In the genomic region with DNA sequence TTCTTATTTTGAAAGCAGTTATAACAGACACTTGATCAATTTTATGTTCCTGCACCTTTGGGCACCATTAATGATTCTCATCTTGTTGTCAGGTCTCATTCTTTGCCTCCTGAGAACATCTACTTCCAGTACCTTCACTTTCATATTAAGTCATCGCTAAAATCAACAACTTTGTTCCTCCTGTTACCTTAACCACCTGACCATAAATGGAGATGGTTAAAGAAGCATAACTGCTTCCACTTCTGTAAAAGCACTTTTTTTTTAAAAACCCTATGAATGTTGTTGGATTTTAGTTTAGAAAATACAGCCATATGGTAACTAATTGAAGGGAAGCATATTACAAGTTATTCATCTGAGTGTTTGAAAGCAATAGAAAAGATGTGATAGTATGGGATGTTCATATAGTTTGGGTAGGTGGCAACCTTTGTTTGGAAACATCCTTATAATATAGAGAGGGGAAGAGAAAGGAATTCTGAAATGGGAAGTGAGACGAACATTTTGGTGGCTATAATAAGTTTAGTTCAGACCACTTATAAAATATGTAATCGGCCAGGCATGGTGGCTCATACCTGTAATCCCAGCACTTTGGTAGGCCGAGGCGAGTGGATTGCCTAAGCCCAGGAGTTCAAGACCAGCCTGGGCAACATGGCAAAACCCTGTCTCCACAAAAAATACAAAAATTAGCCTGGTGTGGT, we compare ENCODE assay signal across 10 cellular contexts. TPM values are rescaled to one million over a fixed set of nuclear protein-coding genes. Genes with fewer than 3 reads are reported as not detected.
A peak's percentile ranks its signal among the peaks of the same experiment; 100 is the strongest.
DNase-seq lines count a peak whose midpoint lies in the region; ATAC-seq and TF ChIP-seq lines count a peak whose summit lies in the region.
"Had no signal": no experiment of that assay in that cellular context is flagged by ENCODE, and none has a peak within 500 bp of the region (broad histone marks: within the 10 kb centered on the region; RNA-seq: fewer than 3 reads in every experiment).

No MANE protein-coding gene starts in this region.

- in situ Hi-C loops in G401 (cut with HindIII; ENCODE audit: low sequenced_read_pairs), result no loop called here

- intact Hi-C loops in activated naive CD4-positive, alpha-beta T cell treated with anti-CD3 and anti-CD28 coated beads for 36 hours (cut with micrococcal nuclease), result loop anchor here (1.0 kb wide), 4 partner anchors 55 to 275 kb away; partner anchors contain the start of genes OSTM1 and SNX3

- peak overlapping the region; percentile 87 for H3K27ac Mint-ChIP-seq in activated naive CD4-positive, alpha-beta T cell treated with anti-CD3 and anti-CD28 coated beads for 36 hours
- peak overlapping the region; percentile 98 for H3K27ac Mint-ChIP-seq in stimulated activated naive B cell treated with anti-CD40 and anti-IgM and Interleukin-4, amounts not matched to agents 10 μg/mL and 1 μg/mL and 100 μg/mL, for 72 hours
- no peak overlapping the region for H3K27ac Mint-ChIP-seq in progenitor cell of endocrine pancreas

- CTCF ChIA-PET in activated naive CD4-positive, alpha-beta T cell treated with anti-CD3 and anti-CD28 coated beads for 36 hours (lab: Charles Lee), result interaction anchor here (0.7 kb wide), 1 partner anchor 54 kb away, joined by 3 read pairs; the partner anchor contains the start of gene AFG1L

- no peaks in the 10 kb centered on the region for H3K9me3 Mint-ChIP-seq in activated naive CD4-positive, alpha-beta T cell treated with anti-CD3 and anti-CD28 coated beads for 36 hours
- H3K9me3 Mint-ChIP-seq in stimulated activated naive B cell treated with anti-CD40 and anti-IgM and Interleukin-4, amounts not matched to agents 10 μg/mL and 1 μg/mL and 100 μg/mL, for 72 hours, result peaks cover 0 to 4% of the 10 kb centered on the region in 2 donors
- no peaks in the 10 kb centered on the region for H3K9me3 Mint-ChIP-seq in progenitor cell of endocrine pancreas (ENCODE audit: low read depth)

- peaks cover 10% of the 10 kb centered on the region for H3K4me1 Mint-ChIP-seq in activated naive CD4-positive, alpha-beta T cell treated with anti-CD3 and anti-CD28 coated beads for 36 hours (ENCODE audit: low read depth)
- peaks cover 14 to 16% of the 10 kb centered on the region in 2 donors for H3K4me1 Mint-ChIP-seq in stimulated activated naive B cell treated with anti-CD40 and anti-IgM and Interleukin-4, amounts not matched to agents 10 μg/mL and 1 μg/mL and 100 μg/mL, for 72 hours
- H3K4me1 Mint-ChIP-seq in progenitor cell of endocrine pancreas (ENCODE audit: low read depth), result peaks cover 14% of the 10 kb centered on the region

- no peak for TF ChIP-seq CTCF in progenitor cell of endocrine pancreas (IDR thresholded peaks at IDR 0.05; ENCODE audit: unreplicated experiment)

- no peaks in the 10 kb centered on the region for H3K27me3 Mint-ChIP-seq in activated naive CD4-positive, alpha-beta T cell treated with anti-CD3 and anti-CD28 coated beads for 36 hours (ENCODE audit: low read depth)
- no peaks in the 10 kb centered on the region for H3K27me3 Mint-ChIP-seq in stimulated activated naive B cell treated with anti-CD40 and anti-IgM and Interleukin-4, amounts not matched to agents 10 μg/mL and 1 μg/mL and 100 μg/mL, for 72 hours
- H3K27me3 Mint-ChIP-seq in progenitor cell of endocrine pancreas, result no peaks in the 10 kb centered on the region

- ATAC-seq in HG02610 (IDR thresholded peaks at IDR 0.05; ENCODE audit: unreplicated experiment), result peak; percentile 96
- peak; percentile 89 for ATAC-seq in HG03558 (IDR thresholded peaks at IDR 0.05; ENCODE audit: extremely low read depth, unreplicated experiment)
- peak; percentile 99 for ATAC-seq in stimulated activated naive B cell treated with anti-CD40 and anti-IgM and Interleukin-4, amounts not matched to agents 10 μg/mL and 1 μg/mL and 100 μg/mL, for 72 hours (replicated peaks)
- ATAC-seq: SK-N-SH treated with all-trans-retinoic acid at 6 μM for 48 hours had no signal

- no peak overlapping the region for H3K4me3 Mint-ChIP-seq in activated naive CD4-positive, alpha-beta T cell treated with anti-CD3 and anti-CD28 coated beads for 36 hours
- peak overlapping the region; percentile 77 to 78 for H3K4me3 Mint-ChIP-seq in stimulated activated naive B cell treated with anti-CD40 and anti-IgM and Interleukin-4, amounts not matched to agents 10 μg/mL and 1 μg/mL and 100 μg/mL, for 72 hours
- H3K4me3 Mint-ChIP-seq in progenitor cell of endocrine pancreas (ENCODE audit: low read depth), result no peak overlapping the region

- no peak for DNase-seq in activated naive CD4-positive, alpha-beta T cell treated with anti-CD3 and anti-CD28 coated beads for 36 hours
- no peak for DNase-seq in activated naive CD4-positive, alpha-beta T cell treated with Interleukin-2 at 50 U/mL for 16 hours
- no peak for DNase-seq in stimulated activated naive B cell treated with anti-CD40 and anti-IgM and Interleukin-4, amounts not matched to agents 10 μg/mL and 1 μg/mL and 100 μg/mL, for 72 hours
- no peak for DNase-seq in LoVo (ENCODE audit: low spot score)
- no peak for DNase-seq in progenitor cell of endocrine pancreas (ENCODE audit: low spot score, unreplicated experiment)
- no peak for DNase-seq in G401 (ENCODE audit: low spot score)
- DNase-seq: NCI-H1436 had no signal

- H3K36me3 Mint-ChIP-seq in activated naive CD4-positive, alpha-beta T cell treated with anti-CD3 and anti-CD28 coated beads for 36 hours (ENCODE audit: low read depth), result peaks cover 9% of the 10 kb centered on the region
- H3K36me3 Mint-ChIP-seq in stimulated activated naive B cell treated with anti-CD40 and anti-IgM and Interleukin-4, amounts not matched to agents 10 μg/mL and 1 μg/mL and 100 μg/mL, for 72 hours, result peaks cover 4 to 8% of the 10 kb centered on the region in 2 donors
- H3K36me3 Mint-ChIP-seq in progenitor cell of endocrine pancreas (ENCODE audit: insufficient read depth), result peaks cover 1% of the 10 kb centered on the region

RNA-seq across cellular contexts. Expression of gene AFG1L, which starts 53.9 kb away (rescaled TPM):
- total RNA-seq in activated naive CD4-positive, alpha-beta T cell treated with anti-CD3 and anti-CD28 coated beads for 36 hours, result 1 to 10 TPM; 5.4 to 5.9 TPM
- total RNA-seq in progenitor cell of endocrine pancreas, result 8.5 and 9.6 TPM in 2 replicates
- total RNA-seq in G401 (2014; rRNA removed; shearing (Covaris generic)), result 9.5 and 11.1 TPM in 2 replicates

Comparison
In these comparisons a context has a peak if more than half of its experiments do, and no peak if none do; other contexts are left out.
1. H3K4me3 Mint-ChIP-seq: peak in stimulated activated naive B cell treated with anti-CD40 and anti-IgM and Interleukin-4, amounts not matched to agents 10 μg/mL and 1 μg/mL and 100 μg/mL, for 72 hours (2 of 2); none in activated naive CD4-positive, alpha-beta T cell treated with anti-CD3 and anti-CD28 coated beads for 36 hours (single experiment) and progenitor cell of endocrine pancreas (single experiment).
2. Peak in every context shown above with its lines, with median percentiles within 50 percentile points of each other: ATAC-seq.